Comparison of ENCODE assay signal across 8 cellular contexts in genomic region chr9:757246-757881, GRCh38.
DNase-seq lines count a peak whose midpoint lies in the region; ATAC-seq, FAIRE-seq and TF ChIP-seq lines count a peak whose summit lies in the region.

No MANE protein-coding gene starts in this region.

- TF ChIP-seq CTCF in brain microvascular endothelial cell (IDR thresholded peaks at IDR 0.05; ENCODE audit: low read depth, low read length, missing control alignments), result peak; percentile 81
- TF ChIP-seq CTCF in vagina (IDR thresholded peaks at IDR 0.05), result peak; percentile 7 to 44 (median 33)

- no peaks in the 10 kb centered on the region for H3K9me3 ChIP-seq in vagina

- H3K4me3 ChIP-seq in brain microvascular endothelial cell (ENCODE audit: low read depth, low read length), result no peak overlapping the region
- H3K4me3 ChIP-seq in vagina, result no peak overlapping the region

- in situ Hi-C loops in brain microvascular endothelial cell (cut with HindIII; ENCODE audit: low pct_ligation_motif_present, low sequenced_read_pairs), result no loop called here

- no peaks in the 10 kb centered on the region for H3K27me3 ChIP-seq in brain microvascular endothelial cell (replicated peaks)
- no peaks in the 10 kb centered on the region for H3K27me3 ChIP-seq in vagina

- intact Hi-C loops in left colon (cut with DNase I, micrococcal nuclease) (no loop called here), vagina (cut with DNase I) (no loop called here)

- peaks cover 21% of the 10 kb centered on the region for H3K4me1 ChIP-seq in vagina

- ATAC-seq in left colon (peak; percentile 82), HG03135 (IDR thresholded peaks at IDR 0.05; ENCODE audit: unreplicated experiment) (no peak)

- DNase-seq in NCI-H526 (lab: John Stamatoyannopoulos, UW) (peak; percentile 23 to 60), NCI-H526 treated with DMSO at 0.1 percent for 48 hours (lab: John Stamatoyannopoulos, UW) (no peak), NCI-H1694 (lab: John Stamatoyannopoulos, UW) (peak; percentile 60), brain microvascular endothelial cell (peak; percentile 52), left colon (peak in 1 of 2 donors; percentile 10), vagina (ENCODE audit: extremely low spot score in 2 of 2) (peak in 1 of 2 donors; percentile 37), urothelium cell line (ENCODE audit: low spot score) (no peak)

- TF ChIP-seq POLR2A in vagina (IDR thresholded peaks at IDR 0.05), result no peak

- H3K27ac ChIP-seq in brain microvascular endothelial cell (no peak overlapping the region), vagina (no peak overlapping the region)

- H3K36me3 ChIP-seq in brain microvascular endothelial cell (replicated peaks) (no peaks in the 10 kb centered on the region), vagina (no peaks in the 10 kb centered on the region)

- no peak for FAIRE-seq in urothelium cell line (lab: Jason Lieb, UNC)

Comparison
In these comparisons a context has a peak if more than half of its experiments do, and no peak if none do; other contexts are left out.
1. DNase-seq: peak in NCI-H526 (2 of 2), NCI-H1694 (single experiment) and brain microvascular endothelial cell (single experiment); none in NCI-H526 treated with DMSO at 0.1 percent for 48 hours (single experiment) and urothelium cell line (single experiment).